8 cellular contexts compared by ENCODE assay signal in the genomic region with DNA sequence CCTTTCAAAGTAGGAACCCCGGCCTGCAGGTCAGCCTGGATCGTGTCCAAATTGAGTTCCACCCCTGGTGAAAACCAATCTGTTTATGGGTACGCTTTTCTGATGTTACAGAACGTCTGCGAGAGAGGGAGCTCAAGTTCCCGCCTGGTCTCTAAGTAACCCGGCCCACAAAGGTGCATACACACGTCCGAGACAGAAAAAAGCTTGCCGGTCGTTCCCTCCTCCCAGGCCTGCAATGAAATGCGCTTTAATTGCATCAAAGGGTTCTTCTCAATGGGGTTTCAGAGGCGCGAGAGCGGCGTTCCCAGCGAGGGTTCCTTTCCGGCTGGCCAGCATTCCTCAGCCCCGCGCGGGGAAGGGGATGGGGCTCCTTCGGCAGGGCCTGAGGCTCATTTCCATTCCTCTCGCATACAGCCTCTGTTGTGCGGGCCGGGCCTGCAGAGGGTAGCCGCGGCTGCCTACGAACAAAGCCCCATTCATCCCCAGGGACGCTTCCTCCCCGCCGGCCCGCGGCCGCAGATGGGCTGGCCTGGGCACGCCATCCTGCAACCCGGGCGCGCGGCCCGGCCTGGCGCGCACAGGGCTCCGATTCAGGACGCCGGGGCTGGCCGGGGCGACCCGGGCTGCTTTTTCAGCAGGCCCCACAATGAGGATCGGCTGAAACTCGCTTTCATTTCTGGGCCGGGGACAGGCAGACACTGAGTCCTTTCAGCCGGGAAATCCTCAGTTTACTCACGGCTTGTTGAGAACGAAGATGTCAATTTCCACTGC.
A peak's percentile ranks its signal among the peaks of the same experiment; 100 is the strongest.
DNase-seq lines count a peak whose midpoint lies in the region; ATAC-seq and TF ChIP-seq lines count a peak whose summit lies in the region.

No MANE protein-coding gene starts in this region.

- H3K4me3 ChIP-seq in iPS-11a (ENCODE audit: low read depth, low read length): peak overlapping the region; percentile 45

- intact Hi-C loops in MCF 10A (cut with micrococcal nuclease): loop anchor here (1.0 to 5.0 kb wide), 2 partner anchors 57 to 280 kb away; no protein-coding TSS in a partner anchor

- TF ChIP-seq CTCF in MCF 10A (IDR thresholded peaks at IDR 0.05; ENCODE audit: unreplicated experiment): peak; percentile 21

- ATAC-seq in GM19372 (IDR thresholded peaks at IDR 0.05; ENCODE audit: low read depth, unreplicated experiment) (peak; percentile 76), HG03354 (IDR thresholded peaks at IDR 0.05; ENCODE audit: poor library complexity, severe bottlenecking, unreplicated experiment) (peak; percentile 65)

- H3K27ac Mint-ChIP-seq in MCF 10A (ENCODE audit: low read depth, unreplicated experiment): peak overlapping the region; percentile 88

- BruUV-seq in MCF 10A (replicated peaks; lab: Mats Ljungman, UMichigan): no TSS peak

- no peaks in the 10 kb centered on the region for H3K27me3 Mint-ChIP-seq in MCF 10A (ENCODE audit: insufficient read depth, unreplicated experiment)

- no peaks in the 10 kb centered on the region for H3K9me3 Mint-ChIP-seq in MCF 10A (ENCODE audit: unreplicated experiment)

- CTCF ChIA-PET in MCF 10A (lab: Yijun Ruan, JAX): interaction anchor here (0.5 to 2.1 kb wide), 12 partner anchors 55 to 229 kb away, joined by 3 to 6 read pairs (median 3); no protein-coding TSS in a partner anchor

- H3K36me3 Mint-ChIP-seq in MCF 10A (ENCODE audit: insufficient read depth, unreplicated experiment): no peaks in the 10 kb centered on the region

- peak; percentile 60 for DNase-seq in DMS114 treated with DMSO at 0.1 percent for 48 hours (lab: John Stamatoyannopoulos, UW; ENCODE audit: unreplicated experiment)
- peak; percentile 85 for DNase-seq in OCI-M1 (lab: John Stamatoyannopoulos, UW)
- peak; percentile 82 for DNase-seq in MCF 10A (ENCODE audit: unreplicated experiment)
- DNase-seq in renal cortical epithelial cell (ENCODE audit: low read depth): peak; percentile 72
- no peak for DNase-seq in stimulated activated CD4-positive, alpha-beta T cell treated with anti-CD3 and anti-CD28 coated beads, Interleukin-4, amount 100 ng/mL, for 24 hours

- H3K4me1 Mint-ChIP-seq in MCF 10A (ENCODE audit: insufficient read depth, unreplicated experiment): peaks cover 18% of the 10 kb centered on the region

- POLR2A ChIA-PET in MCF 10A (lab: Yijun Ruan, JAX): interaction anchor here (0.6 to 2.9 kb wide), 18 partner anchors 9 to 1116 kb away, joined by 3 to 54 read pairs (median 4); partner anchors contain the start of genes FAM98B and SPRED1

- peak overlapping the region; percentile 77 for H3K4me3 Mint-ChIP-seq in MCF 10A (ENCODE audit: unreplicated experiment)
